Comparison of ENCODE assay signal across 15 cellular contexts in the genomic region with DNA sequence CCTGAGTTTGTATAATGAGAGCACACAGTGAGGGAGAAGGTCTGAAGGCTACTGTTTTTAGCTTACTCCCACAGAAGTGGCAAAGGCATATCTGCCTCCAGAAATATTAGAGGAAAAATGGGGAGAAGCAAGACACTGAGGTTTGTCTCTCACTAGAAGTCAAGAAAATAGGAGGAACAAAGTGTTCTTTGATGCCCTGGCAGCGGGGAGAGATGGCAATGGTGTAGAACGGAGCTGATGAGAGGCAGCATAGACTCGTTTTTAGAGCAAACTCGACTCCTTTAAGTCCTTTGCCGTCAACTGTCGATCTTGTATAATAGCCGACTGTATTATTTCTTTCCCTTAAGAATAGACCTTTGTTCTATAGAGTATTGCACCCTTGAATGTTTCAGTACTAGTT.
DNase-seq lines count a peak whose midpoint lies in the region; ATAC-seq and TF ChIP-seq lines count a peak whose summit lies in the region.
"Had no signal": no experiment of that assay in that cellular context is flagged by ENCODE, and none has a peak within 500 bp of the region (broad histone marks: within the 10 kb centered on the region; RNA-seq: fewer than 3 reads in every experiment).

No MANE protein-coding gene starts in this region.

- peak overlapping the region; percentile 93 for H3K27ac Mint-ChIP-seq in T-helper 1 cell treated with Interleukin-12 subunit alpha and Interleukin-12 subunit beta and Interleukin-4 antibody, amounts not matched to agents 30 μg/mL and 1 μg/mL, for 36 hours
- peak overlapping the region; percentile 43 for H3K27ac Mint-ChIP-seq in dendritic cell treated with granulocyte-macrophage colony-stimulating factor and Interleukin-4, amounts not matched to agents 40 ng/mL and 50 ng/mL, for 4 days
- no peak overlapping the region for H3K27ac Mint-ChIP-seq in MCF 10A (ENCODE audit: low read depth, unreplicated experiment)

- POLR2A ChIA-PET in MCF 10A (lab: Yijun Ruan, JAX): interaction anchor here (0.5 kb wide), 1 partner anchor 20 kb away, joined by 3 read pairs; no protein-coding TSS in a partner anchor

- ATAC-seq in GM21367 (IDR thresholded peaks at IDR 0.05; ENCODE audit: unreplicated experiment): no peak
- no peak for ATAC-seq in GM21529 (IDR thresholded peaks at IDR 0.05; ENCODE audit: unreplicated experiment)
- ATAC-seq: K562 had no signal

- intact Hi-C loops in dendritic cell treated with granulocyte-macrophage colony-stimulating factor and Interleukin-4, amounts not matched to agents 40 ng/mL and 50 ng/mL, for 4 days (cut with micrococcal nuclease): no loop called here
- intact Hi-C loops in MCF 10A (cut with micrococcal nuclease): no loop called here

- H3K36me3 Mint-ChIP-seq in T-helper 1 cell treated with Interleukin-12 subunit alpha and Interleukin-12 subunit beta and Interleukin-4 antibody, amounts not matched to agents 30 μg/mL and 1 μg/mL, for 36 hours (ENCODE audit: low read depth): peaks cover 16% of the 10 kb centered on the region
- H3K36me3 Mint-ChIP-seq in dendritic cell treated with granulocyte-macrophage colony-stimulating factor and Interleukin-4, amounts not matched to agents 40 ng/mL and 50 ng/mL, for 4 days (ENCODE audit: low read depth): peaks cover 26% of the 10 kb centered on the region
- H3K36me3 Mint-ChIP-seq in MCF 10A (ENCODE audit: insufficient read depth, unreplicated experiment): no peaks in the 10 kb centered on the region

- no peak for TF ChIP-seq CTCF in MCF 10A (IDR thresholded peaks at IDR 0.05; ENCODE audit: unreplicated experiment)

- H3K4me1 Mint-ChIP-seq in T-helper 1 cell treated with Interleukin-12 subunit alpha and Interleukin-12 subunit beta and Interleukin-4 antibody, amounts not matched to agents 30 μg/mL and 1 μg/mL, for 36 hours (ENCODE audit: low read depth): peaks cover 76% of the 10 kb centered on the region
- peaks cover 78% of the 10 kb centered on the region for H3K4me1 Mint-ChIP-seq in dendritic cell treated with granulocyte-macrophage colony-stimulating factor and Interleukin-4, amounts not matched to agents 40 ng/mL and 50 ng/mL, for 4 days (ENCODE audit: low read depth)
- H3K4me1 Mint-ChIP-seq in MCF 10A (ENCODE audit: insufficient read depth, unreplicated experiment): no peaks in the 10 kb centered on the region

- CTCF ChIA-PET in MCF 10A (lab: Yijun Ruan, JAX): interaction anchor here (1.0 kb wide), 1 partner anchor 123 kb away, joined by 3 read pairs; no protein-coding TSS in a partner anchor

- DNase-seq in T-helper 1 cell: no peak
- DNase-seq in SK-MEL-5 (ENCODE audit: low read depth, low spot score): peak; percentile 97
- peak; percentile 92 for DNase-seq in pons (ENCODE audit: low spot score)
- no peak for DNase-seq in MCF 10A (ENCODE audit: unreplicated experiment)
- DNase-seq: activated CD4-positive, alpha-beta T cell treated with anti-CD3 and anti-CD28 coated beads, Interleukin-2, amount 50 U/mL, for 4 hours; central memory CD4-positive, alpha-beta T cell; DND-41; NCI-H1417 treated with DMSO at 0.1 percent for 48 hours; NCI-H2227 treated with DMSO at 0.1 percent for 48 hours; T-helper 9 cell had no signal

- H3K27me3 Mint-ChIP-seq in T-helper 1 cell treated with Interleukin-12 subunit alpha and Interleukin-12 subunit beta and Interleukin-4 antibody, amounts not matched to agents 30 μg/mL and 1 μg/mL, for 36 hours (ENCODE audit: low read depth): no peaks in the 10 kb centered on the region
- no peaks in the 10 kb centered on the region for H3K27me3 Mint-ChIP-seq in dendritic cell treated with granulocyte-macrophage colony-stimulating factor and Interleukin-4, amounts not matched to agents 40 ng/mL and 50 ng/mL, for 4 days
- H3K27me3 Mint-ChIP-seq in MCF 10A (ENCODE audit: insufficient read depth, unreplicated experiment): no peaks in the 10 kb centered on the region

- H3K4me3 Mint-ChIP-seq in T-helper 1 cell treated with Interleukin-12 subunit alpha and Interleukin-12 subunit beta and Interleukin-4 antibody, amounts not matched to agents 30 μg/mL and 1 μg/mL, for 36 hours: peak overlapping the region; percentile 57
- H3K4me3 Mint-ChIP-seq in dendritic cell treated with granulocyte-macrophage colony-stimulating factor and Interleukin-4, amounts not matched to agents 40 ng/mL and 50 ng/mL, for 4 days: no peak overlapping the region
- no peak overlapping the region for H3K4me3 Mint-ChIP-seq in MCF 10A (ENCODE audit: unreplicated experiment)

- in situ Hi-C loops in SK-MEL-5 (cut with HindIII; ENCODE audit: low pct_unique_long_range_greater_than_20kb, low sequenced_read_pairs): no loop called here

- no peaks in the 10 kb centered on the region for H3K9me3 Mint-ChIP-seq in T-helper 1 cell treated with Interleukin-12 subunit alpha and Interleukin-12 subunit beta and Interleukin-4 antibody, amounts not matched to agents 30 μg/mL and 1 μg/mL, for 36 hours
- H3K9me3 Mint-ChIP-seq in dendritic cell treated with granulocyte-macrophage colony-stimulating factor and Interleukin-4, amounts not matched to agents 40 ng/mL and 50 ng/mL, for 4 days: no peaks in the 10 kb centered on the region
- no peaks in the 10 kb centered on the region for H3K9me3 Mint-ChIP-seq in MCF 10A (ENCODE audit: unreplicated experiment)

- BruUV-seq in MCF 10A (replicated peaks; lab: Mats Ljungman, UMichigan): no TSS peak

Comparison
In these comparisons a context has a peak if more than half of its experiments do, and no peak if none do; other contexts are left out.
1. DNase-seq: peak in SK-MEL-5 (single experiment) and pons (single experiment); none in T-helper 1 cell (0 of 5) and MCF 10A (single experiment).